21 cellular contexts compared by ENCODE assay signal in genomic region chr17:2521257-2521656, GRCh38.
"Had no signal": no experiment of that assay in that cellular context is flagged by ENCODE, and none has a peak within 500 bp of the region (broad histone marks: within the 10 kb centered on the region; RNA-seq: fewer than 3 reads in every experiment).

No MANE protein-coding gene starts in this region.

- H3K27ac ChIP-seq: PC-9, Peyer's patch, SJSA1, SK-N-MC had no signal

- DNase-seq: KBM-7, MV-4-11, NCI-H1048, NCI-H1105, NCI-H1417, NCI-H1436 treated with DMSO at 0.1 percent for 48 hours, NCI-H1694, NCI-H187 treated with DMSO at 0.1 percent for 48 hours, NCI-H2029 treated with DMSO at 0.1 percent for 48 hours, NCI-H2171, NCI-H345, NCI-H446 treated with DMSO at 0.1 percent for 48 hours, NCI-H510A treated with DMSO at 0.1 percent for 48 hours, NCI-H526, OCI-M1, PC-9, Peyer's patch, Right ventricle myocardium superior, SIG-M5 had no signal

- H3K27me3 ChIP-seq: Peyer's patch, SJSA1 had no signal

- H3K9me3 ChIP-seq: Peyer's patch, SJSA1 had no signal

- H3K4me1 ChIP-seq: Peyer's patch, SJSA1 had no signal

- H3K4me3 ChIP-seq: PC-9, Peyer's patch, SJSA1, SK-N-MC had no signal

- H3K36me3 ChIP-seq: Peyer's patch, SJSA1 had no signal
